Comparison of ENCODE assay signal across 2 cellular contexts in genomic region chr3:24258727-24259600, GRCh38.
TF ChIP-seq lines count a peak whose summit lies in the region.

No MANE protein-coding gene starts in this region.

TF ChIP-seq in liver, 16 proteins besides CTCF, POLR2A, EP300 and RAD21 (continued from another document):
- no peak for TF ChIP-seq RXRA (IDR thresholded peaks at IDR 0.05)
- TF ChIP-seq ZBTB33 (IDR thresholded peaks at IDR 0.05), result no peak
- no peak for TF ChIP-seq REST (IDR thresholded peaks at IDR 0.05)
- TF ChIP-seq YY1 (IDR thresholded peaks at IDR 0.05), result no peak
- no peak for TF ChIP-seq FOXA2 (IDR thresholded peaks at IDR 0.05)

TF ChIP-seq in HepG2, 621 proteins besides CTCF, POLR2A, EP300 and RAD21 (continued from another document):
- TF ChIP-seq HINFP (CRISPR knock-in tag; IDR thresholded peaks at IDR 0.05; ENCODE audit: low read depth), result no peak
- no peak for TF ChIP-seq TCF12 (IDR thresholded peaks at IDR 0.05)
- TF ChIP-seq TCF12 (CRISPR knock-in tag; IDR thresholded peaks at IDR 0.05), result no peak
- TF ChIP-seq NFYC (CRISPR knock-in tag; IDR thresholded peaks at IDR 0.05), result no peak
- TF ChIP-seq CBFB (CRISPR knock-in tag; IDR thresholded peaks at IDR 0.05), result no peak
- TF ChIP-seq ZIK1 (CRISPR knock-in tag; IDR thresholded peaks at IDR 0.05; ENCODE audit: borderline replicate concordance, low read depth), result no peak
- no peak for TF ChIP-seq TOE1 (CRISPR knock-in tag; IDR thresholded peaks at IDR 0.05)
- no peak for TF ChIP-seq ZSCAN20 (CRISPR knock-in tag; IDR thresholded peaks at IDR 0.05; ENCODE audit: borderline replicate concordance)
- TF ChIP-seq PBX2 (CRISPR knock-in tag; IDR thresholded peaks at IDR 0.05), result no peak
- no peak for TF ChIP-seq ZNF331 (CRISPR knock-in tag; IDR thresholded peaks at IDR 0.05)
- TF ChIP-seq ZNF138 (CRISPR knock-in tag; IDR thresholded peaks at IDR 0.05; ENCODE audit: low read depth), result no peak
- no peak for TF ChIP-seq NCOA1 (CRISPR knock-in tag; IDR thresholded peaks at IDR 0.05)
- no peak for TF ChIP-seq ZNF281 (CRISPR knock-in tag; IDR thresholded peaks at IDR 0.05; ENCODE audit: borderline replicate concordance)
- no peak for TF ChIP-seq ZBTB44 (CRISPR knock-in tag; IDR thresholded peaks at IDR 0.05)
